In genomic region chrX:138945219-138945618, GRCh38 we compare ENCODE assay signal across 1 cellular context.
TF ChIP-seq lines count a peak whose summit lies in the region.

No MANE protein-coding gene starts in this region.

TF ChIP-seq in K562, 482 proteins besides CTCF, POLR2A, EP300 and RAD21 (continued from another document):
- TF ChIP-seq ZNF318 (IDR thresholded peaks at IDR 0.05; ENCODE audit: borderline replicate concordance in 1 of 2, low read depth in 1 of 2) (no peak), JUND (IDR thresholded peaks at IDR 0.05; ENCODE audit: borderline replicate concordance, low read depth, low read length) (peak; percentile 92), JUND (tag; IDR thresholded peaks at IDR 0.05; ENCODE audit: borderline replicate concordance, low read depth, low read length) (peak; percentile 86; the same call in 2 of the 3 replicates), NRF1 (conservative IDR thresholded peaks at IDR 0.05 in 1 of 2, IDR thresholded peaks at IDR 0.05 in 1 of 2) (no peak), ZFP30 (CRISPR knock-in tag; IDR thresholded peaks at IDR 0.05; ENCODE audit: borderline replicate concordance) (no peak), FOSL1 (tag; conservative IDR thresholded peaks at IDR 0.05) (peak; percentile 86), POLR2AphosphoS5 (IDR thresholded peaks at IDR 0.05; ENCODE audit: control insufficient read depth, insufficient read depth, low read depth, low read length) (no peak), MTF1 (CRISPR knock-in tag; IDR thresholded peaks at IDR 0.05; ENCODE audit: borderline replicate concordance) (no peak), ZNF311 (CRISPR knock-in tag; IDR thresholded peaks at IDR 0.05) (no peak), MYC (IDR thresholded peaks at IDR 0.05; ENCODE audit: low read depth, low read length) (no peak), MYC (CRISPR knock-in tag; IDR thresholded peaks at IDR 0.05; ENCODE audit: borderline replicate concordance, low read depth) (no peak), GABPA (tag; conservative IDR thresholded peaks at IDR 0.05; ENCODE audit: low read depth) (no peak), KDM5B (IDR thresholded peaks at IDR 0.05; ENCODE audit: insufficient replicate concordance, low read depth, low read length) (no peak), GTF2F1 (IDR thresholded peaks at IDR 0.05; ENCODE audit: low read depth, low read length) (no peak), SMARCB1 (IDR thresholded peaks at IDR 0.05; ENCODE audit: insufficient read length, low read depth) (no peak), TEAD1 (CRISPR knock-in tag; IDR thresholded peaks at IDR 0.05) (no peak), ZHX1 (conservative IDR thresholded peaks at IDR 0.05; ENCODE audit: low read length) (no peak), ARID1B (IDR thresholded peaks at IDR 0.05) (peak; percentile 38; the same call in 1 of the 2 replicates), PKNOX1 (IDR thresholded peaks at IDR 0.05) (peak; percentile 49; the same call in 1 of the 2 replicates), VEZF1 (CRISPR knock-in tag; IDR thresholded peaks at IDR 0.05) (peak; percentile 37; the same call in 1 of the 2 replicates), E2F6 (IDR thresholded peaks at IDR 0.05; ENCODE audit: borderline replicate concordance in 1 of 2, extremely low read depth in 1 of 2, insufficient read depth in 1 of 2, insufficient read length in 1 of 2, low read depth in 1 of 2, low read length in 1 of 2, poor library complexity in 1 of 2, severe bottlenecking in 1 of 2) (no peak), MEF2D (tag; conservative IDR thresholded peaks at IDR 0.05; ENCODE audit: low read depth) (0 out of 2 replicates have a peak, but pooled peaks have one; percentile 26), C11orf30 (IDR thresholded peaks at IDR 0.05; ENCODE audit: low read depth) (no peak), JUNB (CRISPR knock-in tag; conservative IDR thresholded peaks at IDR 0.05) (peak; percentile 44; the same call in 1 of the 2 replicates), FOXO4 (CRISPR knock-in tag; IDR thresholded peaks at IDR 0.05) (no peak), ZNF740 (CRISPR knock-in tag; IDR thresholded peaks at IDR 0.05) (no peak), ZNF740 (tag; IDR thresholded peaks at IDR 0.05) (peak in 1 of 2 experiments; percentile 37; a peak in 1 of 4 replicates), ATF3 (IDR thresholded peaks at IDR 0.05) (peak; percentile 74), ATF3 (CRISPR knock-in tag; conservative IDR thresholded peaks at IDR 0.05) (no peak), SOX6 (IDR thresholded peaks at IDR 0.05) (peak; percentile 51), ZBTB8A (IDR thresholded peaks at IDR 0.05; ENCODE audit: partially characterized antibody) (no peak), MEIS2 (IDR thresholded peaks at IDR 0.05; ENCODE audit: partially characterized antibody) (peak; percentile 88), ZNF589 (CRISPR knock-in tag; IDR thresholded peaks at IDR 0.05; ENCODE audit: low read depth) (no peak), JUN (IDR thresholded peaks at IDR 0.05; ENCODE audit: borderline replicate concordance, low read depth, low read length) (peak; percentile 63; the same call in 1 of the 2 replicates), JUN (CRISPR knock-in tag; IDR thresholded peaks at IDR 0.05; ENCODE audit: borderline replicate concordance) (no peak), SMARCE1 (IDR thresholded peaks at IDR 0.05) (peak; percentile 52; the same call in 1 of the 2 replicates), CBX5 (IDR thresholded peaks at IDR 0.05; ENCODE audit: borderline replicate concordance, low read depth) (no peak), SMAD4 (CRISPR knock-in tag; conservative IDR thresholded peaks at IDR 0.05) (0 out of 2 replicates have a peak, but pooled peaks have one; percentile 23), PBX2 (CRISPR knock-in tag; IDR thresholded peaks at IDR 0.05; ENCODE audit: low read depth) (no peak), PBX2 (tag; conservative IDR thresholded peaks at IDR 0.05; ENCODE audit: low read depth) (peak; percentile 87)
